16 cellular contexts compared by ENCODE assay signal in the genomic region with DNA sequence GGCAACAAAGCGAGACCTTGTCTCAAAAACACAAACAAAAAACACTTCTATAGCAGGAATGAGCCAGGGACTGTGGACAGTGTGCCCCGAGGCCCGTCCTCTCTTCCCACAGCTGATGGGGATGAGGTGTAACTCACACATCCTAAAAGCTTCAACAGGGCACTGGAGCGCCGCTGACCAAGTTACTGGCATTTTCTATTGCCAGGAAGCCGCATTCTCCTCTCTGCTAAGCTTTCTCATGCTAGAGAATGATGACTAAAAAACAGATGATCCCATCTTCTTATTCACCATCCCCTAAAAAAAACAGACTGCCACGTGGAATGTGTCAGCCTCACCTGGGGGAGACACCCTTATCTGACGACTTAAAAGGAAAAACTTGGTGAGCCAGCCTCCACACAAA. TPM values are rescaled to one million over a fixed set of nuclear protein-coding genes. Genes with fewer than 3 reads are reported as not detected.
DNase-seq lines count a peak whose midpoint lies in the region; ATAC-seq and TF ChIP-seq lines count a peak whose summit lies in the region.
"Had no signal": no experiment of that assay in that cellular context is flagged by ENCODE, and none has a peak within 500 bp of the region (broad histone marks: within the 10 kb centered on the region; RNA-seq: fewer than 3 reads in every experiment).

No MANE protein-coding gene starts in this region.

- H3K36me3 ChIP-seq in RWPE2 (ENCODE audit: low read depth) (peaks cover 72% of the 10 kb centered on the region), esophagus (ENCODE audit: control insufficient read depth in 2 of 2, insufficient read depth in 2 of 2, low read length in 1 of 2) (peaks cover 10 to 39% of the 10 kb centered on the region in 2 donors), gastrocnemius medialis (peaks cover 0 to 57% of the 10 kb centered on the region in 2 donors)

- TF ChIP-seq POLR2A in gastrocnemius medialis (IDR thresholded peaks at IDR 0.05) = no peak

- H3K27me3 ChIP-seq in RWPE2 (ENCODE audit: insufficient read depth, poor library complexity, severe bottlenecking) (no peaks in the 10 kb centered on the region), esophagus (ENCODE audit: control insufficient read depth in 1 of 2, insufficient read depth in 2 of 2, low read length in 2 of 2) (no peaks in the 10 kb centered on the region), gastrocnemius medialis (no peaks in the 10 kb centered on the region)

- H3K4me3 ChIP-seq in RWPE2 (ENCODE audit: severe bottlenecking) (no peak overlapping the region), esophagus (ENCODE audit: low read depth in 1 of 2, low read length in 2 of 2) (no peak overlapping the region), gastrocnemius medialis (no peak overlapping the region)

- DNase-seq in activated CD8-positive, alpha-beta memory T cell treated with anti-CD3 and anti-CD28 coated beads, Interleukin-2, amount 50 U/mL, for 4 hours = peak; percentile 10
- no peak for DNase-seq in activated CD8-positive, alpha-beta memory T cell treated with anti-CD3 and anti-CD28 coated beads, Interleukin-2, amount 50 U/mL, for 48 hours
- DNase-seq in RWPE2 (ENCODE audit: low spot score) (peak; percentile 32), gastrocnemius medialis (no peak), G401 (ENCODE audit: low spot score) (no peak)
- DNase-seq: DMS53; occipital lobe; stimulated activated CD4-positive, alpha-beta T cell treated with anti-CD3 and anti-CD28 coated beads, Interleukin-2, amount 100 ng/mL, for 48 hours; substantia nigra had no signal

- ATAC-seq in RWPE2 (ENCODE audit: low read depth) = no peak
- no peak for ATAC-seq in gastrocnemius medialis
- no peak for ATAC-seq in HG02623 (IDR thresholded peaks at IDR 0.05; ENCODE audit: unreplicated experiment)
- no peak for ATAC-seq in HG03460 (IDR thresholded peaks at IDR 0.05; ENCODE audit: unreplicated experiment)

- WGBS in esophagus, 2 donors = 72 to 76% methylated on average over 8 of the region's 8 CpGs

- TF ChIP-seq CTCF in RWPE2 (IDR thresholded peaks at IDR 0.05; ENCODE audit: poor library complexity, severe bottlenecking) = no peak
- no peak for TF ChIP-seq CTCF in gastrocnemius medialis (IDR thresholded peaks at IDR 0.05 in 4 of 5, conservative IDR thresholded peaks at IDR 0.05 in 1 of 5)

- in situ Hi-C loops in gastrocnemius medialis (cut with MboI; ENCODE audit: low sequenced_read_pairs in 4 of 4) = loop anchor here in 1 of 4 donors (10.0 kb wide), 1 partner anchor 48 kb away; no protein-coding TSS in a partner anchor
- in situ Hi-C loops in G401 (cut with HindIII; ENCODE audit: low sequenced_read_pairs) = no loop called here

- H3K9me3 ChIP-seq in RWPE2 (ENCODE audit: severe bottlenecking) (no peaks in the 10 kb centered on the region), esophagus (ENCODE audit: control insufficient read depth in 2 of 2, insufficient read depth in 1 of 2, low read depth in 1 of 2, low read length in 1 of 2) (no peaks in the 10 kb centered on the region), gastrocnemius medialis (no peaks in the 10 kb centered on the region)

- H3K4me1 ChIP-seq in RWPE2 (ENCODE audit: insufficient read depth, poor library complexity, severe bottlenecking) (peaks cover 35% of the 10 kb centered on the region), esophagus (ENCODE audit: control insufficient read depth in 2 of 2, insufficient read depth in 2 of 2, low read length in 1 of 2) (peaks cover 2 to 12% of the 10 kb centered on the region in 2 donors), gastrocnemius medialis (peaks cover 5 to 7% of the 10 kb centered on the region in 2 donors)

- intact Hi-C loops in gastrocnemius medialis (cut with DNase I; ENCODE audit: low total_unique reads) = no loop called here

- H3K27ac ChIP-seq in RWPE2 (ENCODE audit: poor library complexity, severe bottlenecking) = peak overlapping the region; percentile 98
- peak overlapping the region; percentile 5 to 84 for H3K27ac ChIP-seq in esophagus (ENCODE audit: low read depth in 2 of 2, low read length in 1 of 2)
- H3K27ac ChIP-seq in gastrocnemius medialis = peak overlapping the region; percentile 12 to 39 (median 25)

RNA-seq across cellular contexts. Expression of a gene that starts 16.3 kb away (rescaled TPM):
- polyA plus RNA-seq in esophagus = 100 to 1,000 TPM; 212 to 343 TPM
- 10 to 100 TPM; 12.4 to 22.3 (median 18.4) TPM for total RNA-seq in gastrocnemius medialis
- total RNA-seq in G401 (2014; rRNA removed; shearing (Covaris generic)) = 114 and 150 TPM in 2 replicates

RNA-seq across cellular contexts. Expression of a gene that starts 29.6 kb away (rescaled TPM):
- not detected for polyA plus RNA-seq in esophagus
- not detected for total RNA-seq in gastrocnemius medialis
- total RNA-seq in G401 (2014; rRNA removed; shearing (Covaris generic)) = not detected in 2 replicates
- total RNA-seq: A673; activated CD8-positive, alpha-beta memory T cell treated with anti-CD3 and anti-CD28 coated beads for 36 hours; kidney epithelial cell; occipital lobe; T-helper 1 cell treated with Interleukin-12 subunit alpha and Interleukin-12 subunit beta and Interleukin-4 antibody, amounts not matched to agents 30 ng/mL and 1 ng/mL, for 36 hours had no signal

RNA-seq across cellular contexts. Expression of a gene that starts 54.9 kb away (rescaled TPM):
- polyA plus RNA-seq in esophagus = 10 to 100 TPM; 19.8 to 30.3 TPM
- total RNA-seq in gastrocnemius medialis = 10 to 100 TPM; 10.4 to 20.9 (median 16.6) TPM
- 28.4 and 36.3 TPM in 2 replicates for total RNA-seq in G401 (2014; rRNA removed; shearing (Covaris generic))

RNA-seq across cellular contexts. Expression of a gene that starts 55.1 kb away (rescaled TPM):
- polyA plus RNA-seq in esophagus = 1 to 10 TPM; 5.6 to 8.8 TPM
- total RNA-seq in gastrocnemius medialis = 10 to 100 TPM; 10.2 to 16.9 (median 11.9) TPM
- total RNA-seq in G401 (2014; rRNA removed; shearing (Covaris generic)) = 9.0 and 14.3 TPM in 2 replicates

Comparison
In these comparisons a context has a peak if more than half of its experiments do, and no peak if none do; other contexts are left out.
1. DNase-seq: peak in activated CD8-positive, alpha-beta memory T cell treated with anti-CD3 and anti-CD28 coated beads, Interleukin-2, amount 50 U/mL, for 4 hours (single experiment) and RWPE2 (single experiment); none in activated CD8-positive, alpha-beta memory T cell treated with anti-CD3 and anti-CD28 coated beads, Interleukin-2, amount 50 U/mL, for 48 hours (single experiment), gastrocnemius medialis (0 of 2) and G401 (single experiment).
2. H3K27ac ChIP-seq: peak in every context shown above with its lines; median percentile 98 in RWPE2; 44 in esophagus; 25 in gastrocnemius medialis.